ENCODE assay signal across 8 cellular contexts in the genomic region with DNA sequence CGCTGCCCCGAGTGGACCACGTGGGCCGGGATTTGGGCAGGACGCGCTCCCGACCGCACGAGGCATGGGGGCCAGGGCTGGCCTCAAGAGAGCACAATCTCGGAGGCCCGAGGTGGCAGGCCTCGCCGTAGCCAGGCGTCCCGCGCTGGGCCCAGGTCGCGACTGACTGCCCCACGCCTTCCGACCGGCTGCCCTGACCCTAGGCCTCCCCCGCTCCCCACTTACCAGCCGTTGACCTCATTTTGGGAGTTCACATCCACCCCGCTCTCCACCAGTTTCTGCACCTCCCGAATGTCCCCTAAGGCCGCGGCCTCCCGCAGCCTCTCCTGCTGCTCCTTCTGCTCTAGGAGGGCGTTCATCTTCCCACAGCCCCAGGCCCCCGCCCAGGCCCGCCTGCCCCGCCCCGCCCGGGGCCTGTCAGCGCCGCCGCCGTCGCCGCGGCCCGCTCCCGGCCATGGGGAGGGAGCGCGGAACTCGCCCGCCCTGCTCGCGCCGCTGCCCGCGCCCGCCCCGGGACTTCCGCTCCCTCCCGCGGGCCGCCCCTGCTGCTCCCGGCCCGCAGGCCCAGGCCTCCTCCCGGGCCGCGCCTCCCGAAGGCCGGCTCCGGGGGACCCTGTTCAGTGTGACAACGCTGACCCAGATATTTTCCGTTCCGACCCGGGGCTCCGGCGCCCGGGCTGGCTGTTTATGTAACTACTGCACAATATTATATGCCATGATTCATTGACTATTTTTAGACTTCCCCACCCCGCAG. TPM values are rescaled to one million over a fixed set of nuclear protein-coding genes. Genes with fewer than 3 reads are reported as not detected.
A peak's percentile ranks its signal among the peaks of the same experiment; 100 is the strongest.
DNase-seq lines count a peak whose midpoint lies in the region; ATAC-seq lines count a peak whose summit lies in the region.

A gene with protein sequence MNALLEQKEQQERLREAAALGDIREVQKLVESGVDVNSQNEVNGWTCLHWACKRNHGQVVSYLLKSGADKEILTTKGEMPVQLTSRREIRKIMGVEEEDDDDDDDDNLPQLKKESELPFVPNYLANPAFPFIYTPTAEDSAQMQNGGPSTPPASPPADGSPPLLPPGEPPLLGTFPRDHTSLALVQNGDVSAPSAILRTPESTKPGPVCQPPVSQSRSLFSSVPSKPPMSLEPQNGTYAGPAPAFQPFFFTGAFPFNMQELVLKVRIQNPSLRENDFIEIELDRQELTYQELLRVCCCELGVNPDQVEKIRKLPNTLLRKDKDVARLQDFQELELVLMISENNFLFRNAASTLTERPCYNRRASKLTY (minus strand): TSS at position 619 of the 754 bp plus-strand sequence. CDS start 260 bp downstream, at position 359.

- peak; percentile 87 for DNase-seq in COLO668 (lab: John Stamatoyannopoulos, UW; ENCODE audit: unreplicated experiment)
- peak; percentile 94 for DNase-seq in HT-29 (ENCODE audit: low spot score)
- peak; percentile 66 for DNase-seq in NK-92 treated with Interleukin-12 subunit alpha and Interleukin-12 subunit beta, amount 100 ng/mL, for 24 hours (lab: John Stamatoyannopoulos, UW)
- peak; percentile 83 to 87 (median 84) for DNase-seq in effector memory CD4-positive, alpha-beta T cell
- DNase-seq in memory B cell (ENCODE audit: low spot score in 2 of 2): peak; percentile 94 to 97
- peak; percentile 81 for DNase-seq in stimulated activated CD8-positive, alpha-beta memory T cell treated with anti-CD3 and anti-CD28 coated beads, Interleukin-12 subunit alpha, Interleukin-12 subunit beta, amount 100 ng/mL, for 1 hour (ENCODE audit: low read depth)

- H3K27ac ChIP-seq in effector memory CD4-positive, alpha-beta T cell (ENCODE audit: insufficient read depth, low read length, poor library complexity, severe bottlenecking): peak within 1 kb of the TSS; percentile 90

- peaks cover 11% of the 10 kb centered on the region for H3K36me3 Mint-ChIP-seq in memory B cell

- H3K9me3 Mint-ChIP-seq in memory B cell: no peaks in the 10 kb centered on the region

- H3K36me3 ChIP-seq in effector memory CD4-positive, alpha-beta T cell (ENCODE audit: control insufficient read depth, insufficient read depth, low read length): peaks cover 8% of the 10 kb centered on the region

- H3K9me3 ChIP-seq in effector memory CD4-positive, alpha-beta T cell (ENCODE audit: control insufficient read depth, low read length): no peaks in the 10 kb centered on the region

- H3K4me1 ChIP-seq in effector memory CD4-positive, alpha-beta T cell (ENCODE audit: control insufficient read depth, insufficient read depth, low read length, poor library complexity, severe bottlenecking): peaks cover 21% of the 10 kb centered on the region

- peaks cover 31% of the 10 kb centered on the region for H3K4me1 Mint-ChIP-seq in memory B cell

- peak within 1 kb of the TSS; percentile 60 for H3K4me3 ChIP-seq in effector memory CD4-positive, alpha-beta T cell (ENCODE audit: insufficient read depth, low read depth, low read length, poor library complexity, severe bottlenecking)

- peak within 1 kb of the TSS; percentile 99 for H3K27ac Mint-ChIP-seq in memory B cell

- H3K4me3 Mint-ChIP-seq in memory B cell: peak within 1 kb of the TSS; percentile 99

- no peaks in the 10 kb centered on the region for H3K27me3 ChIP-seq in effector memory CD4-positive, alpha-beta T cell (replicated peaks; ENCODE audit: control insufficient read depth, insufficient read depth, low read length, poor library complexity, severe bottlenecking)

- CTCF ChIA-PET in activated CD8-positive, alpha-beta memory T cell treated with anti-CD3 and anti-CD28 coated beads for 36 hours (lab: Charles Lee): interaction anchor here (0.7 to 0.8 kb wide), 3 partner anchors 9 to 12 kb away, joined by 3 to 4 read pairs (median 3); no protein-coding TSS in a partner anchor

- ATAC-seq in GM21360 (IDR thresholded peaks at IDR 0.05; ENCODE audit: unreplicated experiment) (peak; percentile 75), memory B cell (ENCODE audit: low read depth) (peak; percentile 84)

- no peaks in the 10 kb centered on the region for H3K27me3 Mint-ChIP-seq in memory B cell

- POLR2A ChIA-PET in activated CD8-positive, alpha-beta memory T cell treated with anti-CD3 and anti-CD28 coated beads for 36 hours (lab: Charles Lee): interaction anchor here (0.6 to 1.6 kb wide), 7 partner anchors 10 to 652 kb away, joined by 3 to 7 read pairs (median 4); partner anchors contain the start of genes ITGA3 and LUC7L3

RNA-seq across cellular contexts. Expression of the gene that starts here (rescaled TPM):
- 14.0 and 14.2 TPM in 2 replicates for total RNA-seq in HT-29 (2014; rRNA removed; shearing (Covaris generic))
- total RNA-seq in activated CD8-positive, alpha-beta memory T cell treated with anti-CD3 and anti-CD28 coated beads for 36 hours: 10 to 100 TPM; 47.8 to 50.3 TPM

Comparison
In these comparisons a context has a peak if more than half of its experiments do, and no peak if none do; other contexts are left out.
1. Peak in every context shown above with its lines: DNase-seq, ATAC-seq, H3K4me3 ChIP-seq and H3K27ac ChIP-seq.